22 cellular contexts compared by ENCODE assay signal in the genomic region with DNA sequence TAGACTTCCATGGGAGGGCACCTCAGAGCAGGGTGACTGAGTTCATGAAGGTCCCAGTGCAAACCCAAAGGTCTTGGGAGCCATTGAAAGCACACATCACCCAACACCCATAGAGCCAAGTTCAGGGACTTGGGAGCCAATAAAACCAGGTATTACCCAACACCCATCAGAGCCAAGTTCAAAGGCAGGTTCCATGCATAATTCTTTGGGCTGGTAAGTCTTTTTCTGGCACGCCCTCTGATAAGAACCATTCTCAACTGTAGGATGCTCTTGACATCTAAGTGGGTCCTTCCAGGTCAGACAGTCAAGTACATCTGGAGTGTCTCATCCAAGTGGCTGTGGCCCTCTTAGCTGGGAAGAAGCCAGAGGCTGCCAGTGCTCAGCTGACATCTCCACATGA.
DNase-seq lines count a peak whose midpoint lies in the region; TF ChIP-seq lines count a peak whose summit lies in the region.
"Had no signal": no experiment of that assay in that cellular context is flagged by ENCODE, and none has a peak within 500 bp of the region (broad histone marks: within the 10 kb centered on the region; RNA-seq: fewer than 3 reads in every experiment).

No MANE protein-coding gene starts in this region.

- H4K8ac ChIP-seq in neuronal stem cell (ENCODE audit: low read depth, low read length): no peak overlapping the region

- H3K14ac ChIP-seq in neuronal stem cell (ENCODE audit: low read length): no peak overlapping the region

- no peak overlapping the region for H2BK12ac ChIP-seq in neuronal stem cell (ENCODE audit: low read length)

- WGBS in neuronal stem cell (ENCODE audit: extremely low coverage in 2 of 2, insufficient read length in 2 of 2, insufficient replicate concordance in 1 of 2), 2 donors: no CpG with 5 or more reads among the region's 1 CpG
- 100% methylated on average over 1 of the region's 1 CpG for WGBS in tibial nerve, 2 donors

- H3K4me1 ChIP-seq in neuronal stem cell (ENCODE audit: control insufficient read depth in 2 of 2, insufficient read depth in 1 of 2, low read depth in 1 of 2, low read length in 2 of 2) (peaks cover 19 to 25% of the 10 kb centered on the region in 2 donors), tibial nerve (peaks cover 0 to 36% (median 0%) of the 10 kb centered on the region in 4 donors)
- H3K4me1 ChIP-seq: SJSA1 had no signal

- peak overlapping the region; percentile 12 for H2AK5ac ChIP-seq in neuronal stem cell (ENCODE audit: low read depth, low read length)

- H3K27me3 ChIP-seq in neuronal stem cell (ENCODE audit: control insufficient read depth in 3 of 3, insufficient read depth in 3 of 3, low read depth in 1 of 3, low read length in 3 of 3) (peaks cover 0 to 15% (median 0%) of the 10 kb centered on the region in 3 experiments), tibial nerve (no peaks in the 10 kb centered on the region)
- H3K27me3 ChIP-seq: SJSA1 had no signal

- H2AFZ ChIP-seq in neuronal stem cell (ENCODE audit: low read length): no peak overlapping the region
- H2AFZ ChIP-seq: GM23248, PC-9 had no signal

- H2BK120ac ChIP-seq in neuronal stem cell (ENCODE audit: low read depth, low read length): no peak overlapping the region

- peak overlapping the region; percentile 54 for H3K18ac ChIP-seq in neuronal stem cell (ENCODE audit: low read length)

- no peak overlapping the region for H3K9ac ChIP-seq in neuronal stem cell (ENCODE audit: low read depth, low read length, poor library complexity)
- H3K9ac ChIP-seq: GM23248, KMS-11 had no signal

- H3K36me3 ChIP-seq in neuronal stem cell (replicated peaks in 1 of 2; ENCODE audit: control insufficient read depth in 2 of 2, insufficient read depth in 2 of 2, low read length in 2 of 2) (no peaks in the 10 kb centered on the region), tibial nerve (no peaks in the 10 kb centered on the region)
- H3K36me3 ChIP-seq: SJSA1 had no signal

- H2BK15ac ChIP-seq in neuronal stem cell (ENCODE audit: low read length): no peak overlapping the region

- no peak for TF ChIP-seq CTCF in tibial nerve (IDR thresholded peaks at IDR 0.05)

- no peak overlapping the region for H2BK5ac ChIP-seq in neuronal stem cell (ENCODE audit: low read length)

- no peaks in the 10 kb centered on the region for H3K79me1 ChIP-seq in neuronal stem cell (ENCODE audit: low read depth, low read length)

- TF ChIP-seq POLR2A in tibial nerve (IDR thresholded peaks at IDR 0.05): no peak

- H3K4me2 ChIP-seq in neuronal stem cell (ENCODE audit: insufficient read depth, low read length, poor library complexity, severe bottlenecking): no peak overlapping the region
- H3K4me2 ChIP-seq: KMS-11, PC-9 had no signal

- H4K91ac ChIP-seq in neuronal stem cell (ENCODE audit: low read depth, low read length, poor library complexity): no peak overlapping the region

- H3K4ac ChIP-seq in neuronal stem cell (ENCODE audit: low read length): no peak overlapping the region

- TF ChIP-seq EP300 in tibial nerve (IDR thresholded peaks at IDR 0.05): no peak

- no peaks in the 10 kb centered on the region for H3K9me3 ChIP-seq in neuronal stem cell (replicated peaks in 1 of 2; ENCODE audit: control insufficient read depth in 2 of 2, insufficient read depth in 1 of 2, low read depth in 1 of 2, low read length in 2 of 2)
- no peaks in the 10 kb centered on the region for H3K9me3 ChIP-seq in tibial nerve

- H3K27ac ChIP-seq in neuronal stem cell (replicated peaks; ENCODE audit: low read length) (no peak overlapping the region), tibial nerve (no peak overlapping the region)
- H3K27ac ChIP-seq: GM23248, KMS-11, PC-9, SJSA1 had no signal

- H3K23ac ChIP-seq in neuronal stem cell (ENCODE audit: low read depth, low read length, poor library complexity): no peak overlapping the region

- DNase-seq in NCI-H1417 (lab: John Stamatoyannopoulos, UW) (peak in 2 of 3 experiments; percentile 25 to 45), NCI-H1417 treated with DMSO at 0.1 percent for 48 hours (lab: John Stamatoyannopoulos, UW) (no peak), DMS79 treated with DMSO at 0.1 percent for 48 hours (lab: John Stamatoyannopoulos, UW) (peak; percentile 90), NCI-H2029 treated with DMSO at 0.1 percent for 48 hours (lab: John Stamatoyannopoulos, UW) (peak; percentile 19), neuronal stem cell (ENCODE audit: low spot score) (no peak), NCI-H2227 (lab: John Stamatoyannopoulos, UW; ENCODE audit: unreplicated experiment) (no peak), tibial nerve (ENCODE audit: low spot score in 2 of 2) (no peak)
- no peak for DNase-seq in activated effector memory CD4-positive, alpha-beta T cell treated with Interleukin-2 at 50 U/mL for 16 hours
- DNase-seq: 8988T; ACHN; GM23248; HCEC 1CT; NCI-H1048; NCI-H146; NCI-H2081; NCI-H2171 treated with DMSO at 0.1 percent for 48 hours; NCI-H524; NCI-H748 treated with DMSO at 0.1 percent for 48 hours; NK-92 treated with Interleukin-12 subunit alpha and Interleukin-12 subunit beta, amount 100 ng/mL, for 24 hours; PC-9 had no signal

- H3K4me3 ChIP-seq in neuronal stem cell (ENCODE audit: low read length in 2 of 2) (no peak overlapping the region), tibial nerve (no peak overlapping the region)
- H3K4me3 ChIP-seq: GM23248, PC-9, SJSA1 had no signal

Comparison
In these comparisons a context has a peak if more than half of its experiments do, and no peak if none do; other contexts are left out.
1. DNase-seq: peak in NCI-H1417 (2 of 3), DMS79 treated with DMSO at 0.1 percent for 48 hours (single experiment) and NCI-H2029 treated with DMSO at 0.1 percent for 48 hours (single experiment); none in NCI-H1417 treated with DMSO at 0.1 percent for 48 hours (single experiment), neuronal stem cell (single experiment), NCI-H2227 (single experiment), activated effector memory CD4-positive, alpha-beta T cell treated with Interleukin-2 at 50 U/mL for 16 hours (single experiment) and tibial nerve (0 of 2).